ENCODE assay signal across 31 cellular contexts in the genomic region with DNA sequence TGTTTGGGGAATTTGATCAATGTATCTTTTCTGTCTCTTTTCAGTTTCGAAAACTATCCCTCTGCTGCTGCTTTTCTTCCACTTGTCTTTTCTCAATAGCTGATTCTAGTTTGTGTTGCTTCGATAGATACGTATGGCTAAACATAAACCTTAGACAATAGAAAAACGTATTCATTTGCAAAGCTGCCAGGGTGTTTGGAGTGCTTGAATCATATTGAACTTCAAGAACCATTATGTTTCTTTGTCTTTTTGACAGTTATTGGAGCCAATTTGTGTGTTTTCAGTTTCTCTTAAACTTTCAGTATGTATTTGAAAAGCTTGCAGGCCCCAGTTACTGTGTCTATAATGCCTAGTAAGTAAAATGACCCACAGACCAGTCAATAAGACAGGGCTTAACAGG.
"Had no signal": no experiment of that assay in that cellular context is flagged by ENCODE, and none has a peak within 500 bp of the region (broad histone marks: within the 10 kb centered on the region; RNA-seq: fewer than 3 reads in every experiment).

No MANE protein-coding gene starts in this region.

- DNase-seq: activated CD4-positive, alpha-beta T cell treated with anti-CD3 and anti-CD28 coated beads for 48 hours; activated CD4-positive, alpha-beta T cell treated with anti-CD3 and anti-CD28 coated beads, Interleukin-2, amount 50 U/mL, for 1 hour; activated CD4-positive, alpha-beta T cell treated with anti-CD3 and anti-CD28 coated beads, Interleukin-2, amount 50 U/mL, for 48 hours; activated CD4-positive, CD25-positive, alpha-beta regulatory T cell; activated CD4-positive, CD25-positive, alpha-beta regulatory T cell treated with anti-CD3 and anti-CD28 coated beads, Interleukin-2, amount 50 U/mL, for 72 hours; activated CD8-positive, alpha-beta memory T cell treated with anti-CD3 and anti-CD28 coated beads for 24 hours; activated CD8-positive, alpha-beta T cell treated with anti-CD3 and anti-CD28 coated beads for 36 hours; activated effector memory CD4-positive, alpha-beta T cell treated with anti-CD3 and anti-CD28 coated beads, Interleukin-2, amount 50 U/mL, for 16 hours; activated naive CD4-positive, alpha-beta T cell; activated naive CD4-positive, alpha-beta T cell treated with anti-CD3 and anti-CD28 coated beads, Interleukin-2, amount 50 U/mL, for 16 hours; activated T-cell treated with anti-CD3 and anti-CD28 coated beads, Interleukin-2, amount 50 U/mL, for 4 hours; amniotic stem cell; anterior cingulate cortex; brain microvascular endothelial cell; central memory CD4-positive, alpha-beta T cell; cerebellar nuclear complex; colonic mucosa; dorsolateral prefrontal cortex; effector memory CD4-positive, alpha-beta T cell; endodermal cell; foreskin fibroblast; gastrocnemius medialis; glutamatergic neuron; heart left ventricle; T-helper 1 cell; T-helper 2 cell had no signal

- FAIRE-seq: astrocyte had no signal

- H3K27me3 ChIP-seq: brain microvascular endothelial cell, colonic mucosa, dorsolateral prefrontal cortex, gastrocnemius medialis, heart left ventricle had no signal

- H3K9me3 ChIP-seq: colonic mucosa, gastrocnemius medialis, heart left ventricle had no signal

- H3K27ac ChIP-seq: brain microvascular endothelial cell, colonic mucosa, gastrocnemius medialis, heart left ventricle had no signal

- ATAC-seq: activated CD8-positive, alpha-beta T cell treated with anti-CD3 and anti-CD28 coated beads for 36 hours; activated T-cell treated with anti-CD3 and anti-CD28 coated beads, Interleukin-2, amount 50 U/mL, for 4 hours; esophagus mucosa; gastrocnemius medialis; heart left ventricle had no signal

- H3K27ac Mint-ChIP-seq: activated CD8-positive, alpha-beta T cell treated with anti-CD3 and anti-CD28 coated beads for 36 hours; activated naive CD8-positive, alpha-beta T cell; activated T-helper 2 cell treated with anti-CD3 and anti-CD28 coated beads, Interferon-gamma antibody, Interleukin-2, Interleukin-4, amounts not matched to agents 10 μg/mL and 5 μg/mL and 100 μg/mL, durations not matched to agents 14 hours and 24 hours and 36 hours; dendritic cell treated with granulocyte-macrophage colony-stimulating factor and Interleukin-4, amounts not matched to agents 40 ng/mL and 50 ng/mL, for 4 days; endodermal cell had no signal

- H3K27me3 Mint-ChIP-seq: activated CD8-positive, alpha-beta T cell treated with anti-CD3 and anti-CD28 coated beads for 36 hours; activated naive CD8-positive, alpha-beta T cell; dendritic cell treated with granulocyte-macrophage colony-stimulating factor and Interleukin-4, amounts not matched to agents 40 ng/mL and 50 ng/mL, for 4 days had no signal

- H3K36me3 Mint-ChIP-seq: activated naive CD8-positive, alpha-beta T cell had no signal

- H3K9me3 Mint-ChIP-seq: activated CD8-positive, alpha-beta T cell treated with anti-CD3 and anti-CD28 coated beads for 36 hours; activated T-cell treated with anti-CD3 and anti-CD28 coated beads, Interleukin-2, amount 50 U/mL, for 4 hours; activated T-helper 2 cell treated with anti-CD3 and anti-CD28 coated beads, Interferon-gamma antibody, Interleukin-2, Interleukin-4, amounts not matched to agents 10 μg/mL and 5 μg/mL and 100 μg/mL, durations not matched to agents 14 hours and 24 hours and 36 hours; dendritic cell treated with granulocyte-macrophage colony-stimulating factor and Interleukin-4, amounts not matched to agents 40 ng/mL and 50 ng/mL, for 4 days; endodermal cell had no signal

- H3K4me3 Mint-ChIP-seq: activated CD8-positive, alpha-beta T cell treated with anti-CD3 and anti-CD28 coated beads for 36 hours; activated naive CD8-positive, alpha-beta T cell; activated T-cell treated with anti-CD3 and anti-CD28 coated beads, Interleukin-2, amount 50 U/mL, for 4 hours; dendritic cell treated with granulocyte-macrophage colony-stimulating factor and Interleukin-4, amounts not matched to agents 40 ng/mL and 50 ng/mL, for 4 days; endodermal cell had no signal

- H3K4me3 ChIP-seq: colonic mucosa, dorsolateral prefrontal cortex, gastrocnemius medialis, heart left ventricle had no signal

- H3K4me1 ChIP-seq: colonic mucosa had no signal

- H3K36me3 ChIP-seq: brain microvascular endothelial cell, colonic mucosa, gastrocnemius medialis had no signal
